Comparison of ENCODE assay signal across 1 cellular context in genomic region chr22:37807410-37808293, GRCh38.
TF ChIP-seq lines count a peak whose summit lies in the region.

GCAT (plus strand) TSS chr22:37807934; CDS start chr22:37807968, 34 bp downstream.

TF ChIP-seq in IMR-90, 13 proteins besides CTCF, POLR2A, EP300 and RAD21 (continued from another document):
- TF ChIP-seq ELK1 (IDR thresholded peaks at IDR 0.05; ENCODE audit: borderline replicate concordance, low read depth, low read length) (no peak), SMC3 (IDR thresholded peaks at IDR 0.05; ENCODE audit: low read depth, low read length) (no peak), NFE2L2 (IDR thresholded peaks at IDR 0.05; ENCODE audit: low read depth, low read length) (no peak)
TF ChIP-seq in IMR-90: peak in this region for 3.
